Comparison of ENCODE assay signal across 8 cellular contexts in the genomic region with DNA sequence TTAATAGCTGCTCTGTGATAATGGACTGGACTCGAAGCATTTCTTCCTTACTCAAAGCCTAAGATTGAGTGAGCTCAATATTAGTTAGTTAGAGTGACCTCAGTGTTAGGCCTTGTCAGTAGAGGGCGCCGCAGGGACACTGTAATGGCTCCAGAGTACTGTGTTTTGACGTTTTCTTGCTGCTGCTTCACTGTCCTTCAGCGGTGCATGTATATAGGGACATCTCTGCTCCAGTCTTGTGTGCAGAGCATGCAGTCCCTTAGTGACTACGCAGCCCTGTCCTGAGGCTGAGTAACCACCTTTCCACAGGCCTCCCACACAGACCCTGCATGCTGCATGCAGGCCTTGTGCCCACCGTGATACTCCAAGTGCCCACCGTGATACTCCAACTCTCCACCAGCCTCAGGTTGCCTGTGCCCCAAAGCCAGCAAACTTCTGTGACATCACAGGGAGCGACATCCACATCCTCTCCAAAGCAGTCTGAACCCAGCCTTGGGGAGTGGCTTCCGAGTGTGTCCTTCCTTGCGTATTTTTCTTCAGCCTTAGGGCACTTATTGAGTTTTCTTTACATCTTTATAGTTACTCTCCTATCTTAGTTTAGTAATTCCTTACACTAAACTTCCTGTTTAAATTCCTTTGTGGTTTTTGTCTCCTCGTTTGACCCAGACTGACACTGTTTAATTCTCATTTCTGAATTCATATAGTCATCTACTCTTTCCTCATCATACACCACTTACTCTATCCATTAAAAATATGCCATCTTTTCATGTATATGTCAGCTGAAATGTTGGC.
DNase-seq lines count a peak whose midpoint lies in the region; ATAC-seq, FAIRE-seq and TF ChIP-seq lines count a peak whose summit lies in the region.

No MANE protein-coding gene starts in this region.

- POLR2A ChIA-PET in A549 (lab: Yijun Ruan, JAX), result interaction anchor here (0.6 kb wide), 1 partner anchor 12 kb away, joined by 3 read pairs; no protein-coding TSS in a partner anchor

- peak; percentile 55 to 81 for DNase-seq in A549 (ENCODE audit: low read depth in 1 of 2, low spot score in 1 of 2)
- DNase-seq in HUDEP-2 (lab: John Stamatoyannopoulos, UW; ENCODE audit: unreplicated experiment in 76 of 76), result peak in 66 of 76 experiments; percentile 7 to 74 (median 50)
- DNase-seq in NOMO-1 treated with DMSO at 0.1 percent for 48 hours (lab: John Stamatoyannopoulos, UW; ENCODE audit: unreplicated experiment), result peak; percentile 87
- peak; percentile 24 for DNase-seq in activated CD8-positive, alpha-beta memory T cell treated with anti-CD3 and anti-CD28 coated beads, Interleukin-2, amount 50 U/mL, for 4 hours
- peak; percentile 89 for DNase-seq in fibroblast of villous mesenchyme (ENCODE audit: low read depth)
- DNase-seq in osteoblast (ENCODE audit: insufficient read length, low spot score, missing footprints), result peak; percentile 64

- peak overlapping the region; percentile 56 for H2AFZ ChIP-seq in osteoblast (ENCODE audit: low read length)

- peaks cover 10% of the 10 kb centered on the region for H3K79me2 ChIP-seq in osteoblast (ENCODE audit: insufficient read depth, low read length)

- H3K27me3 ChIP-seq in osteoblast (ENCODE audit: insufficient read depth, low read length), result no peaks in the 10 kb centered on the region

- FAIRE-seq in A549 (lab: Jason Lieb, UNC), result peak; percentile 95

- WGBS in A549 (ENCODE audit: missing lambda C conversion rate), result 28% methylated on average over 12 of the region's 12 CpGs

- CTCF ChIA-PET in A549 (lab: Yijun Ruan, JAX), result interaction anchor here (0.6 to 3.9 kb wide), 26 partner anchors 9 to 867 kb away, joined by 3 to 46 read pairs (median 4); no protein-coding TSS in a partner anchor

- peak; percentile 68 to 78 for TF ChIP-seq RAD21 in A549 (conservative IDR thresholded peaks at IDR 0.05 in 1 of 2, IDR thresholded peaks at IDR 0.05 in 1 of 2)

- H3K9me3 ChIP-seq in A549 (peaks cover 6% of the 10 kb centered on the region; the same call in 1 of the 3 replicates), osteoblast (ENCODE audit: low read depth, low read length) (no peaks in the 10 kb centered on the region)

- peaks cover 61% of the 10 kb centered on the region for H3K4me1 ChIP-seq in A549
- peaks cover 26% of the 10 kb centered on the region for H3K4me1 ChIP-seq in osteoblast (ENCODE audit: insufficient read depth, low read length)

- TF ChIP-seq CTCF in A549 (IDR thresholded peaks at IDR 0.05), result peak; percentile 75
- peak; percentile 83 for TF ChIP-seq CTCF in fibroblast of villous mesenchyme (IDR thresholded peaks at IDR 0.05; ENCODE audit: insufficient read depth, low read depth, low read length)
- peak; percentile 83 for TF ChIP-seq CTCF in osteoblast (IDR thresholded peaks at IDR 0.05; ENCODE audit: extremely low read depth, low read depth, low read length)

- peak; percentile 95 to 96 for ATAC-seq in A549
- ATAC-seq in GM18499 (IDR thresholded peaks at IDR 0.05; ENCODE audit: insufficient read depth, unreplicated experiment), result peak; percentile 65
- ATAC-seq in GM21717 (IDR thresholded peaks at IDR 0.05; ENCODE audit: unreplicated experiment), result no peak

- H3K4me2 ChIP-seq in A549, result peak overlapping the region; percentile 54
- peak overlapping the region; percentile 46 for H3K4me2 ChIP-seq in osteoblast (ENCODE audit: insufficient read depth, low read length)

- peaks cover 4% of the 10 kb centered on the region for H4K20me1 ChIP-seq in osteoblast (ENCODE audit: insufficient read depth, low read length)

- H3K27ac ChIP-seq in A549, result peak overlapping the region; percentile 68 to 84
- peak overlapping the region; percentile 72 for H3K27ac ChIP-seq in osteoblast (ENCODE audit: low read depth, low read length)

- H3K36me3 ChIP-seq in osteoblast (ENCODE audit: insufficient read depth, low read length), result no peaks in the 10 kb centered on the region

- TF ChIP-seq POLR2A in A549 (IDR thresholded peaks at IDR 0.05; ENCODE audit: low read length), result no peak

- H3K4me3 ChIP-seq in A549 (no peak overlapping the region), fibroblast of villous mesenchyme (ENCODE audit: low read depth, low read length) (peak overlapping the region; percentile 21), osteoblast (ENCODE audit: insufficient read depth, low read length) (no peak overlapping the region)

- no peak for TF ChIP-seq EP300 in A549 (IDR thresholded peaks at IDR 0.05)

TF ChIP-seq in A549, 52 proteins besides CTCF, POLR2A, EP300 and RAD21:
- TF ChIP-seq, protein P1, sequence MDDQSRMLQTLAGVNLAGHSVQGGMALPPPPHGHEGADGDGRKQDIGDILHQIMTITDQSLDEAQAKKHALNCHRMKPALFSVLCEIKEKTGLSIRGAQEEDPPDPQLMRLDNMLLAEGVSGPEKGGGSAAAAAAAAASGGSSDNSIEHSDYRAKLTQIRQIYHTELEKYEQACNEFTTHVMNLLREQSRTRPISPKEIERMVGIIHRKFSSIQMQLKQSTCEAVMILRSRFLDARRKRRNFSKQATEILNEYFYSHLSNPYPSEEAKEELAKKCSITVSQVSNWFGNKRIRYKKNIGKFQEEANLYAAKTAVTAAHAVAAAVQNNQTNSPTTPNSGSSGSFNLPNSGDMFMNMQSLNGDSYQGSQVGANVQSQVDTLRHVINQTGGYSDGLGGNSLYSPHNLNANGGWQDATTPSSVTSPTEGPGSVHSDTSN (IDR thresholded peaks at IDR 0.05), result no peak
- TF ChIP-seq SMC3 (IDR thresholded peaks at IDR 0.05) (peak; percentile 56), MAFK (IDR thresholded peaks at IDR 0.05; ENCODE audit: partially characterized antibody) (peak; percentile 8), MAX (IDR thresholded peaks at IDR 0.05) (peak; percentile 42)

Comparison
In these comparisons a context has a peak if more than half of its experiments do, and no peak if none do; other contexts are left out.
1. DNase-seq: peak in every context shown above with its lines; median percentile 89 in fibroblast of villous mesenchyme; 87 in NOMO-1 treated with DMSO at 0.1 percent for 48 hours; 68 in A549; 64 in osteoblast; 50 in HUDEP-2; 24 in activated CD8-positive, alpha-beta memory T cell treated with anti-CD3 and anti-CD28 coated beads, Interleukin-2, amount 50 U/mL, for 4 hours.